1 cellular context compared by ENCODE assay signal in the genomic region with DNA sequence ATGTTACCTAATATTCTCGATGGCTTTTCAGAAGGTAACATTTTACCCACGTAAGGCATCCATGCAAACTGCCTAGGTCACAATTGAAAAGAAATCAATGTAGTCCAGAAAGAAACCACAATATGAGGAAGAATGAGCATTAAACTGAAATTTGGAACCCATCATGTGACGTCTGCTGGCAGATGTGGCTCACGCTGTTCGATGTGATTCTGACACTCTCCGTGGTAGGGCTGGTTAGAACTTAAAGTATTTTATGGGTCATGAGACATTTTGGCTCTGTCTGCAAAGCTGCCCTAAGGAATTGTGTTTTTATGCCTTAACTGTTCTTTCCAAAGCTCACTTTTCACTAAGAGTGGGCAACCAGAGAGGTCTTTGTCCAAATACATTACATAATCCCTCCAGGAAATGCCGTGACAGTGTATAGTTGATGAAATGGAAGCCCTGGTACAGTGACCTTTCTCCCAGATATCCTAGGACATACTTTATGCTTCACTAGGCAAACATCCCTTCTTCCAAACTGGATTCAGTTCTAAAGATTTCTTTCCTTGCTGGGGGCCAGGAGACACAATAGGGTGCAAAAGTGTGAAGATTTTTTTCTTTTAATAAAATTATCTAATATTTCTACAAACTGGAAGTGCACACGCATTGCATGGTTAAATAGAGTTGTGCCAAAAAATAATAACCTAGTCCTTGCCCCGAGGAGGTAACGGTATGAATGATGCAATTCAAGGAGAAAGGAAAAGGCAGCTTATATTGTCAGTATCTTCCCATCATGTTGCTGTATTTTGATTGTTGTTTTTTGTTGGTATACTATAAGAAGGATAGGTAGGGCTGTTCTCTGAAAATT.
TF ChIP-seq lines count a peak whose summit lies in the region.

No MANE protein-coding gene starts in this region.

TF ChIP-seq in HEK293, 187 proteins besides CTCF, POLR2A, EP300 and RAD21 (continued from another document):
- TF ChIP-seq, protein P1, sequence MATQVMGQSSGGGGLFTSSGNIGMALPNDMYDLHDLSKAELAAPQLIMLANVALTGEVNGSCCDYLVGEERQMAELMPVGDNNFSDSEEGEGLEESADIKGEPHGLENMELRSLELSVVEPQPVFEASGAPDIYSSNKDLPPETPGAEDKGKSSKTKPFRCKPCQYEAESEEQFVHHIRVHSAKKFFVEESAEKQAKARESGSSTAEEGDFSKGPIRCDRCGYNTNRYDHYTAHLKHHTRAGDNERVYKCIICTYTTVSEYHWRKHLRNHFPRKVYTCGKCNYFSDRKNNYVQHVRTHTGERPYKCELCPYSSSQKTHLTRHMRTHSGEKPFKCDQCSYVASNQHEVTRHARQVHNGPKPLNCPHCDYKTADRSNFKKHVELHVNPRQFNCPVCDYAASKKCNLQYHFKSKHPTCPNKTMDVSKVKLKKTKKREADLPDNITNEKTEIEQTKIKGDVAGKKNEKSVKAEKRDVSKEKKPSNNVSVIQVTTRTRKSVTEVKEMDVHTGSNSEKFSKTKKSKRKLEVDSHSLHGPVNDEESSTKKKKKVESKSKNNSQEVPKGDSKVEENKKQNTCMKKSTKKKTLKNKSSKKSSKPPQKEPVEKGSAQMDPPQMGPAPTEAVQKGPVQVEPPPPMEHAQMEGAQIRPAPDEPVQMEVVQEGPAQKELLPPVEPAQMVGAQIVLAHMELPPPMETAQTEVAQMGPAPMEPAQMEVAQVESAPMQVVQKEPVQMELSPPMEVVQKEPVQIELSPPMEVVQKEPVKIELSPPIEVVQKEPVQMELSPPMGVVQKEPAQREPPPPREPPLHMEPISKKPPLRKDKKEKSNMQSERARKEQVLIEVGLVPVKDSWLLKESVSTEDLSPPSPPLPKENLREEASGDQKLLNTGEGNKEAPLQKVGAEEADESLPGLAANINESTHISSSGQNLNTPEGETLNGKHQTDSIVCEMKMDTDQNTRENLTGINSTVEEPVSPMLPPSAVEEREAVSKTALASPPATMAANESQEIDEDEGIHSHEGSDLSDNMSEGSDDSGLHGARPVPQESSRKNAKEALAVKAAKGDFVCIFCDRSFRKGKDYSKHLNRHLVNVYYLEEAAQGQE (tag by site-specific recombination; IDR thresholded peaks at IDR 0.05), result 0 out of 2 replicates have a peak, but pooled peaks have one; percentile 26
- TF ChIP-seq, protein P2, sequence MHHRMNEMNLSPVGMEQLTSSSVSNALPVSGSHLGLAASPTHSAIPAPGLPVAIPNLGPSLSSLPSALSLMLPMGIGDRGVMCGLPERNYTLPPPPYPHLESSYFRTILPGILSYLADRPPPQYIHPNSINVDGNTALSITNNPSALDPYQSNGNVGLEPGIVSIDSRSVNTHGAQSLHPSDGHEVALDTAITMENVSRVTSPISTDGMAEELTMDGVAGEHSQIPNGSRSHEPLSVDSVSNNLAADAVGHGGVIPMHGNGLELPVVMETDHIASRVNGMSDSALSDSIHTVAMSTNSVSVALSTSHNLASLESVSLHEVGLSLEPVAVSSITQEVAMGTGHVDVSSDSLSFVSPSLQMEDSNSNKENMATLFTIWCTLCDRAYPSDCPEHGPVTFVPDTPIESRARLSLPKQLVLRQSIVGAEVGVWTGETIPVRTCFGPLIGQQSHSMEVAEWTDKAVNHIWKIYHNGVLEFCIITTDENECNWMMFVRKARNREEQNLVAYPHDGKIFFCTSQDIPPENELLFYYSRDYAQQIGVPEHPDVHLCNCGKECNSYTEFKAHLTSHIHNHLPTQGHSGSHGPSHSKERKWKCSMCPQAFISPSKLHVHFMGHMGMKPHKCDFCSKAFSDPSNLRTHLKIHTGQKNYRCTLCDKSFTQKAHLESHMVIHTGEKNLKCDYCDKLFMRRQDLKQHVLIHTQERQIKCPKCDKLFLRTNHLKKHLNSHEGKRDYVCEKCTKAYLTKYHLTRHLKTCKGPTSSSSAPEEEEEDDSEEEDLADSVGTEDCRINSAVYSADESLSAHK (tag by site-specific recombination; IDR thresholded peaks at IDR 0.05), result no peak
- TF ChIP-seq, protein P3, sequence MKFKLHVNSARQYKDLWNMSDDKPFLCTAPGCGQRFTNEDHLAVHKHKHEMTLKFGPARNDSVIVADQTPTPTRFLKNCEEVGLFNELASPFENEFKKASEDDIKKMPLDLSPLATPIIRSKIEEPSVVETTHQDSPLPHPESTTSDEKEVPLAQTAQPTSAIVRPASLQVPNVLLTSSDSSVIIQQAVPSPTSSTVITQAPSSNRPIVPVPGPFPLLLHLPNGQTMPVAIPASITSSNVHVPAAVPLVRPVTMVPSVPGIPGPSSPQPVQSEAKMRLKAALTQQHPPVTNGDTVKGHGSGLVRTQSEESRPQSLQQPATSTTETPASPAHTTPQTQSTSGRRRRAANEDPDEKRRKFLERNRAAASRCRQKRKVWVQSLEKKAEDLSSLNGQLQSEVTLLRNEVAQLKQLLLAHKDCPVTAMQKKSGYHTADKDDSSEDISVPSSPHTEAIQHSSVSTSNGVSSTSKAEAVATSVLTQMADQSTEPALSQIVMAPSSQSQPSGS (tag by site-specific recombination; IDR thresholded peaks at IDR 0.05; ENCODE audit: low read depth), result peak; percentile 47; the same call in 1 of the 2 replicates
- no peak for TF ChIP-seq ZNF585B (tag by site-specific recombination; IDR thresholded peaks at IDR 0.05)
- TF ChIP-seq, protein P4, sequence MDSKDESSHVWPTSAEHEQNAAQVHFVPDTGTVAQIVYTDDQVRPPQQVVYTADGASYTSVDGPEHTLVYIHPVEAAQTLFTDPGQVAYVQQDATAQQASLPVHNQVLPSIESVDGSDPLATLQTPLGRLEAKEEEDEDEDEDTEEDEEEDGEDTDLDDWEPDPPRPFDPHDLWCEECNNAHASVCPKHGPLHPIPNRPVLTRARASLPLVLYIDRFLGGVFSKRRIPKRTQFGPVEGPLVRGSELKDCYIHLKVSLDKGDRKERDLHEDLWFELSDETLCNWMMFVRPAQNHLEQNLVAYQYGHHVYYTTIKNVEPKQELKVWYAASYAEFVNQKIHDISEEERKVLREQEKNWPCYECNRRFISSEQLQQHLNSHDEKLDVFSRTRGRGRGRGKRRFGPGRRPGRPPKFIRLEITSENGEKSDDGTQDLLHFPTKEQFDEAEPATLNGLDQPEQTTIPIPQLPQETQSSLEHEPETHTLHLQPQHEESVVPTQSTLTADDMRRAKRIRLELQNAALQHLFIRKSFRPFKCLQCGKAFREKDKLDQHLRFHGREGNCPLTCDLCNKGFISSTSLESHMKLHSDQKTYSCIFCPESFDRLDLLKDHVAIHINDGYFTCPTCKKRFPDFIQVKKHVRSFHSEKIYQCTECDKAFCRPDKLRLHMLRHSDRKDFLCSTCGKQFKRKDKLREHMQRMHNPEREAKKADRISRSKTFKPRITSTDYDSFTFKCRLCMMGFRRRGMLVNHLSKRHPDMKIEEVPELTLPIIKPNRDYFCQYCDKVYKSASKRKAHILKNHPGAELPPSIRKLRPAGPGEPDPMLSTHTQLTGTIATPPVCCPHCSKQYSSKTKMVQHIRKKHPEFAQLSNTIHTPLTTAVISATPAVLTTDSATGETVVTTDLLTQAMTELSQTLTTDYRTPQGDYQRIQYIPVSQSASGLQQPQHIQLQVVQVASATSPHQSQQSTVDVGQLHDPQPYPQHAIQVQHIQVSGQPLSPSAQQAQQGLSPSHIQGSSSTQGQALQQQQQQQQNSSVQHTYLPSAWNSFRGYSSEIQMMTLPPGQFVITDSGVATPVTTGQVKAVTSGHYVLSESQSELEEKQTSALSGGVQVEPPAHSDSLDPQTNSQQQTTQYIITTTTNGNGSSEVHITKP (tag by site-specific recombination; IDR thresholded peaks at IDR 0.05), result peak; percentile 74; the same call in 1 of the 2 replicates
- TF ChIP-seq ZNF335 (tag by site-specific recombination; conservative IDR thresholded peaks at IDR 0.05), result peak; percentile 63
- no peak for TF ChIP-seq ZSCAN30 (tag by site-specific recombination; IDR thresholded peaks at IDR 0.05)
- TF ChIP-seq FEZF1 (tag by site-specific recombination; IDR thresholded peaks at IDR 0.05), result 0 out of 2 replicates have a peak, but pooled peaks have one; percentile 4
- TF ChIP-seq ZNF366 (tag by site-specific recombination; conservative IDR thresholded peaks at IDR 0.05), result peak; percentile 32; the same call in 1 of the 2 replicates
- TF ChIP-seq, protein P5, sequence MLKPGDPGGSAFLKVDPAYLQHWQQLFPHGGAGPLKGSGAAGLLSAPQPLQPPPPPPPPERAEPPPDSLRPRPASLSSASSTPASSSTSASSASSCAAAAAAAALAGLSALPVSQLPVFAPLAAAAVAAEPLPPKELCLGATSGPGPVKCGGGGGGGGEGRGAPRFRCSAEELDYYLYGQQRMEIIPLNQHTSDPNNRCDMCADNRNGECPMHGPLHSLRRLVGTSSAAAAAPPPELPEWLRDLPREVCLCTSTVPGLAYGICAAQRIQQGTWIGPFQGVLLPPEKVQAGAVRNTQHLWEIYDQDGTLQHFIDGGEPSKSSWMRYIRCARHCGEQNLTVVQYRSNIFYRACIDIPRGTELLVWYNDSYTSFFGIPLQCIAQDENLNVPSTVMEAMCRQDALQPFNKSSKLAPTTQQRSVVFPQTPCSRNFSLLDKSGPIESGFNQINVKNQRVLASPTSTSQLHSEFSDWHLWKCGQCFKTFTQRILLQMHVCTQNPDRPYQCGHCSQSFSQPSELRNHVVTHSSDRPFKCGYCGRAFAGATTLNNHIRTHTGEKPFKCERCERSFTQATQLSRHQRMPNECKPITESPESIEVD (tag by site-specific recombination; IDR thresholded peaks at IDR 0.05), result peak; percentile 55; the same call in 1 of the 2 replicates
- TF ChIP-seq TRIM28 (IDR thresholded peaks at IDR 0.05; ENCODE audit: borderline replicate concordance, low read length), result peak; percentile 31; the same call in 1 of the 2 replicates
